Comparison of ENCODE assay signal across 27 cellular contexts in the genomic region with DNA sequence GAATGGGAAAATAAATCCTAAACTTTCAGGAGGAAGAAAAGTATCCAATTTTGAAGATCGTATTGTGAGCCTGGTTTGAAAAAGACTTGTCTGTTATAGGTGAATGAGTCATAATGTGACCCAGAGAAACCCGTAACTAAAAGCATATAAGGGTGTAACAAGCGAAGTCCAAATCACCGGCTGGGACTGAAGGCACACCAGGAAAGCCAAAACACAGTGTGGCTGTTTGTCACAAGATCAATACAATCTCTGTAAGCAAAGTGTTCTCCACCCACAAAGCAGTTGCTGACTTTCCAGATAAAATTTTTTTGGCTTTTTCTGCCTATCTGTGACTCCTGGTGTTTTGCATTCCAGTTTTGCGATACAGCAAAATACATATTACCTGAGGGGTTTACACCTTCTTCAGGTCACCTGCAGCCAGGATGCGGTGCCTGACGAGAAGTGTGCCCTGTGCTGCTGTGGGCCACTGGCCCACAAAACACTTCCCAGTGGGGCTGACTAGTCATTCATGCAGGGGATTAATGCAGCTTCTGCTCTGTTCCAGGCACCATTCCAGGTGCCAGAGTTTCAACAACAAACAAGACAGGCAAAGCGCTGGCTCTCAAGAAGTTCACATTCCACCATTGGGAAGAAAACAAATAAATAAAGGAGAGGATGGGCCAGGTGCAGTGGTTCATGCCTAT. TPM values are rescaled to one million over a fixed set of nuclear protein-coding genes. Genes with fewer than 3 reads are reported as not detected.
DNase-seq lines count a peak whose midpoint lies in the region; ATAC-seq, FAIRE-seq and TF ChIP-seq lines count a peak whose summit lies in the region.
"Had no signal": no experiment of that assay in that cellular context is flagged by ENCODE, and none has a peak within 500 bp of the region (broad histone marks: within the 10 kb centered on the region; RNA-seq: fewer than 3 reads in every experiment).

No MANE protein-coding gene starts in this region.

- no peaks in the 10 kb centered on the region for H3K79me2 ChIP-seq in HepG2 (ENCODE audit: insufficient read depth, low read length)

- H3K4me1 Mint-ChIP-seq in activated CD4-positive, alpha-beta memory T cell treated with anti-CD3 and anti-CD28 coated beads, Interleukin-2, amount 10 ng/mL, durations not matched to agents 7 days and 5 days = peaks cover 2% of the 10 kb centered on the region
- H3K4me1 Mint-ChIP-seq: activated CD4-positive, alpha-beta T cell treated with anti-CD3 and anti-CD28 coated beads, Interleukin-2, amount 10 ng/mL, durations not matched to agents 24 days and 14 days; activated CD8-positive, alpha-beta memory T cell treated with anti-CD3 and anti-CD28 coated beads, Interleukin-2, amount 10 ng/mL, durations not matched to agents 7 days and 5 days; CD8-positive, alpha-beta memory T cell; stimulated activated naive CD8-positive, alpha-beta T cell treated with anti-CD3 and anti-CD28 coated beads, Interleukin-15, amount 100 ng/mL, for 72 hours had no signal

- no peak for TF ChIP-seq RAD21 in HepG2 (CRISPR knock-in tag; IDR thresholded peaks at IDR 0.05)

- WGBS in HepG2 (ENCODE audit: low lambda C conversion rate) = 11% methylated on average over 8 of the region's 8 CpGs
- WGBS in spleen, 5 donors = 89 to 95% (median 89%) methylated on average over 8 of the region's 8 CpGs

- H3K27me3 ChIP-seq in HepG2 (ENCODE audit: control insufficient read depth in 1 of 2, insufficient read depth in 2 of 2, low read length in 2 of 2) (peaks cover 0 to 28% of the 10 kb centered on the region in 2 experiments; a peak in 4 of 5 replicates), spleen (replicated peaks in 1 of 7) (peaks cover 0 to 9% (median 0%) of the 10 kb centered on the region in 7 donors)
- H3K27me3 ChIP-seq: cardiac muscle cell had no signal

- ATAC-seq in HepG2 (peak; percentile 43), GM21515 (IDR thresholded peaks at IDR 0.05; ENCODE audit: unreplicated experiment) (no peak)
- ATAC-seq: activated CD8-positive, alpha-beta memory T cell treated with anti-CD3 and anti-CD28 coated beads, Interleukin-2, amount 10 ng/mL, durations not matched to agents 7 days and 5 days; activated T-cell treated with anti-CD3 and anti-CD28 coated beads, Interleukin-2, amount 50 U/mL, for 72 hours; heart left ventricle; sciatic nerve; stimulated activated naive CD8-positive, alpha-beta T cell treated with anti-CD3 and anti-CD28 coated beads, Interleukin-15, amount 100 ng/mL, for 72 hours had no signal

- BruUV-seq in HepG2 (replicated peaks; lab: Mats Ljungman, UMichigan) = no TSS peak

- TF ChIP-seq POLR2A in HepG2 (IDR thresholded peaks at IDR 0.05; ENCODE audit: insufficient read depth in 1 of 2, low read depth in 2 of 2, low read length in 2 of 2) = no peak
- no peak for TF ChIP-seq POLR2A in spleen (IDR thresholded peaks at IDR 0.05)

- TF ChIP-seq CTCF in epithelial cell of esophagus (IDR thresholded peaks at IDR 0.05; ENCODE audit: insufficient read depth, low read depth, low read length, missing control alignments) (no peak), HepG2 (CRISPR knock-in tag; IDR thresholded peaks at IDR 0.05) (no peak), spleen (IDR thresholded peaks at IDR 0.05 in 8 of 11, conservative IDR thresholded peaks at IDR 0.05 in 3 of 11) (no peak)

- H3K9ac ChIP-seq in HepG2 (ENCODE audit: insufficient read depth, low read depth, low read length) = no peak overlapping the region
- H3K9ac ChIP-seq: GM23248 had no signal

- no peak overlapping the region for H3K4me3 Mint-ChIP-seq in activated CD4-positive, alpha-beta memory T cell treated with anti-CD3 and anti-CD28 coated beads, Interleukin-2, amount 10 ng/mL, durations not matched to agents 7 days and 5 days
- H3K4me3 Mint-ChIP-seq: activated CD4-positive, alpha-beta T cell treated with anti-CD3 and anti-CD28 coated beads, Interleukin-2, amount 10 ng/mL, durations not matched to agents 24 days and 14 days; activated CD8-positive, alpha-beta memory T cell treated with anti-CD3 and anti-CD28 coated beads, Interleukin-2, amount 10 ng/mL, durations not matched to agents 7 days and 5 days; activated naive CD4-positive, alpha-beta T cell treated with anti-CD3 and anti-CD28 coated beads for 36 hours; activated T-cell treated with anti-CD3 and anti-CD28 coated beads, Interleukin-2, amount 50 U/mL, for 72 hours; CD8-positive, alpha-beta memory T cell; stimulated activated naive CD8-positive, alpha-beta T cell treated with anti-CD3 and anti-CD28 coated beads, Interleukin-15, amount 100 ng/mL, for 72 hours had no signal

- peaks cover 10% of the 10 kb centered on the region for H3K9me3 Mint-ChIP-seq in activated CD4-positive, alpha-beta memory T cell treated with anti-CD3 and anti-CD28 coated beads, Interleukin-2, amount 10 ng/mL, durations not matched to agents 7 days and 5 days
- H3K9me3 Mint-ChIP-seq: CD8-positive, alpha-beta memory T cell had no signal

- H3K4me1 ChIP-seq in HepG2 (ENCODE audit: insufficient read depth, low read length) = peaks cover 37% of the 10 kb centered on the region
- H3K4me1 ChIP-seq in spleen = peaks cover 0 to 22% (median 16%) of the 10 kb centered on the region in 6 donors
- H3K4me1 ChIP-seq: heart left ventricle, tibial artery had no signal

- CTCF ChIA-PET in HepG2 (lab: Yijun Ruan, JAX; ENCODE audit: low intra/inter-chr PET ratio, low total read pairs) = no interaction called here
- CTCF ChIA-PET in activated CD4-positive, alpha-beta memory T cell treated with anti-CD3 and anti-CD28 coated beads, Interleukin-2, amount 10 ng/mL, durations not matched to agents 7 days and 5 days (lab: Charles Lee) = no interaction called here

- no peak overlapping the region for H3K27ac ChIP-seq in HepG2 (ENCODE audit: extremely low read length, insufficient read depth, low read length)
- no peak overlapping the region for H3K27ac ChIP-seq in spleen
- H3K27ac ChIP-seq: cardiac muscle cell, GM23248, heart left ventricle, tibial artery had no signal

- H3K27me3 Mint-ChIP-seq in activated CD4-positive, alpha-beta memory T cell treated with anti-CD3 and anti-CD28 coated beads, Interleukin-2, amount 10 ng/mL, durations not matched to agents 7 days and 5 days = peaks cover 71% of the 10 kb centered on the region

- H2AFZ ChIP-seq in HepG2 (ENCODE audit: low read length) = no peak overlapping the region
- H2AFZ ChIP-seq: GM23248 had no signal

- in situ Hi-C loops in HepG2 (cut with HindIII; ENCODE audit: extremely low pct_ligation_motif_present, low pct_unique_long_range_greater_than_20kb) = no loop called here

- H3K4me3 ChIP-seq in epithelial cell of esophagus (ENCODE audit: low read length) = no peak overlapping the region
- no peak overlapping the region for H3K4me3 ChIP-seq in HepG2 (replicated peaks in 1 of 3; ENCODE audit: insufficient read depth in 1 of 3, low read depth in 2 of 3, low read length in 3 of 3)
- H3K4me3 ChIP-seq in spleen = no peak overlapping the region
- H3K4me3 ChIP-seq: cardiac muscle cell, GM23248, heart left ventricle, tibial artery had no signal

- no peak overlapping the region for H3K4me2 ChIP-seq in HepG2 (ENCODE audit: low read depth, low read length)

- intact Hi-C loops in HepG2 (cut with micrococcal nuclease; ENCODE audit: unreplicated experiment) = no loop called here
- intact Hi-C loops in spleen (cut with DNase I; ENCODE audit: low total_unique reads) = no loop called here

- FAIRE-seq in HepG2 (lab: Jason Lieb, UNC) = no peak
- FAIRE-seq: GM18507 had no signal

- TF ChIP-seq EP300 in HepG2 (IDR thresholded peaks at IDR 0.05; ENCODE audit: low read depth in 2 of 2, low read length in 2 of 2) = no peak
- no peak for TF ChIP-seq EP300 in HepG2 (CRISPR knock-in tag; IDR thresholded peaks at IDR 0.05; ENCODE audit: borderline replicate concordance)

- no peak overlapping the region for H3K27ac Mint-ChIP-seq in activated CD4-positive, alpha-beta memory T cell treated with anti-CD3 and anti-CD28 coated beads, Interleukin-2, amount 10 ng/mL, durations not matched to agents 7 days and 5 days
- H3K27ac Mint-ChIP-seq: activated CD4-positive, alpha-beta T cell treated with anti-CD3 and anti-CD28 coated beads, Interleukin-2, amount 10 ng/mL, durations not matched to agents 24 days and 14 days; activated CD8-positive, alpha-beta memory T cell treated with anti-CD3 and anti-CD28 coated beads, Interleukin-2, amount 10 ng/mL, durations not matched to agents 7 days and 5 days; activated naive CD4-positive, alpha-beta T cell treated with anti-CD3 and anti-CD28 coated beads for 36 hours; activated T-cell treated with anti-CD3 and anti-CD28 coated beads, Interleukin-2, amount 50 U/mL, for 72 hours; CD8-positive, alpha-beta memory T cell; stimulated activated naive CD8-positive, alpha-beta T cell treated with anti-CD3 and anti-CD28 coated beads, Interleukin-15, amount 100 ng/mL, for 72 hours had no signal

- POLR2A ChIA-PET in HepG2 (lab: Yijun Ruan, JAX) = no interaction called here
- POLR2A ChIA-PET in activated CD4-positive, alpha-beta memory T cell treated with anti-CD3 and anti-CD28 coated beads, Interleukin-2, amount 10 ng/mL, durations not matched to agents 7 days and 5 days (lab: Charles Lee) = no interaction called here

- no peaks in the 10 kb centered on the region for H3K36me3 ChIP-seq in HepG2 (replicated peaks in 1 of 2; ENCODE audit: control insufficient read depth in 1 of 2, insufficient read depth in 2 of 2, low read length in 2 of 2)
- no peaks in the 10 kb centered on the region for H3K36me3 ChIP-seq in spleen
- H3K36me3 ChIP-seq: cardiac muscle cell, heart left ventricle, tibial artery had no signal

- peak; percentile 21 for DNase-seq in RPMI7951 (ENCODE audit: low read depth)
- peak; percentile 56 for DNase-seq in epithelial cell of esophagus (ENCODE audit: low read depth)
- no peak for DNase-seq in HepG2 (ENCODE audit: low spot score)
- no peak for DNase-seq in activated CD4-positive, alpha-beta memory T cell treated with anti-CD3 and anti-CD28 coated beads, Interleukin-2, amount 10 ng/mL, durations not matched to agents 7 days and 5 days
- no peak for DNase-seq in spleen
- DNase-seq in glomerular visceral epithelial cell (ENCODE audit: extremely low spot score) = no peak
- DNase-seq: activated CD4-positive, alpha-beta T cell treated with anti-CD3 and anti-CD28 coated beads, Interleukin-2, amount 10 ng/mL, durations not matched to agents 24 days and 14 days; activated CD8-positive, alpha-beta memory T cell treated with anti-CD3 and anti-CD28 coated beads, Interleukin-2, amount 10 ng/mL, durations not matched to agents 7 days and 5 days; activated naive CD4-positive, alpha-beta T cell treated with anti-CD3 and anti-CD28 coated beads for 36 hours; activated T-cell treated with anti-CD3 and anti-CD28 coated beads, Interleukin-2, amount 50 U/mL, for 72 hours; AML-193; amniotic stem cell; CD8-positive, alpha-beta memory T cell; GF-D8; GM23248; heart left ventricle; KBM-7; NCI-H1694 treated with DMSO at 0.1 percent for 48 hours; NCI-H526 treated with DMSO at 0.1 percent for 48 hours; stimulated activated CD4-positive, alpha-beta T cell treated with anti-CD3 and anti-CD28 coated beads, Interleukin-15, amount 100 ng/mL, for 24 hours; stimulated activated naive CD8-positive, alpha-beta T cell treated with anti-CD3 and anti-CD28 coated beads, Interleukin-15, amount 100 ng/mL, for 72 hours; T-helper 2 cell had no signal

- H3K36me3 Mint-ChIP-seq in activated CD4-positive, alpha-beta memory T cell treated with anti-CD3 and anti-CD28 coated beads, Interleukin-2, amount 10 ng/mL, durations not matched to agents 7 days and 5 days (ENCODE audit: low read depth) = peaks cover 2% of the 10 kb centered on the region
- H3K36me3 Mint-ChIP-seq: activated CD8-positive, alpha-beta memory T cell treated with anti-CD3 and anti-CD28 coated beads, Interleukin-2, amount 10 ng/mL, durations not matched to agents 7 days and 5 days had no signal

- H3K9me3 ChIP-seq in HepG2 (ENCODE audit: low read length) (no peaks in the 10 kb centered on the region), spleen (peaks cover 0 to 8% (median 4%) of the 10 kb centered on the region in 8 donors)

- no peaks in the 10 kb centered on the region for H4K20me1 ChIP-seq in HepG2 (ENCODE audit: insufficient read depth, low read length)

RNA-seq across cellular contexts. Expression of a gene that starts 14.4 kb away (rescaled TPM):
- total RNA-seq in RPMI7951 (2014; rRNA removed; shearing (Covaris generic)) = 38.2 and 52.5 TPM in 2 replicates
- 15.0 and 19.8 TPM in 2 replicates for total RNA-seq in HepG2 (2016; rRNA removed; fragmentation: Illumina TruSeq; extraction: Trizol)
- total RNA-seq in HepG2 (2016; cell fraction: cytosol; rRNA removed; fragmentation: Illumina TruSeq; extraction: Trizol; ENCODE audit: low read depth) = 16.2 and 16.8 TPM in 2 replicates
- total RNA-seq in HepG2 (2016; cell fraction: insoluble cytoplasmic fraction; rRNA removed; fragmentation: Illumina TruSeq; extraction: Trizol) = 14.9 and 18.9 TPM in 2 replicates
- 17.2 and 18.1 TPM in 2 replicates for total RNA-seq in HepG2 (2016; cell fraction: membrane; rRNA removed; fragmentation: Illumina TruSeq; extraction: Trizol)
- 20.8 and 25.5 TPM in 2 replicates for total RNA-seq in HepG2 (2016; cell fraction: nucleus; rRNA removed; fragmentation: Illumina TruSeq; extraction: Trizol)
- polyA plus RNA-seq in HepG2 (2011; rRNA removed) = 15.4 and 16.6 TPM in 2 replicates
- polyA plus RNA-seq in HepG2 (2011; cell fraction: cytosol; rRNA removed) = 13.8 and 15.8 TPM in 2 replicates
- 27.8 and 33.4 TPM in 2 replicates for polyA plus RNA-seq in HepG2 (2011; cell fraction: nucleus; rRNA removed)
- polyA plus RNA-seq in HepG2 (2012) = 20.4 and 25.8 TPM in 2 replicates
- polyA plus RNA-seq in HepG2 (2016; cell fraction: cytosol; fragmentation: Illumina TruSeq; extraction: Trizol; ENCODE audit: low read depth) = 3.5 and 4.3 TPM in 2 replicates
- 14.5 and 15.2 TPM in 2 replicates for polyA plus RNA-seq in HepG2 (2016; cell fraction: insoluble cytoplasmic fraction; fragmentation: Illumina TruSeq; extraction: Trizol; ENCODE audit: low read depth)
- polyA plus RNA-seq in HepG2 (2016; cell fraction: membrane; fragmentation: Illumina TruSeq; extraction: Trizol; ENCODE audit: low read depth) = 4.3 and 4.5 TPM in 2 replicates
- polyA plus RNA-seq in HepG2 (2016; cell fraction: nucleus; fragmentation: Illumina TruSeq; extraction: Trizol; ENCODE audit: insufficient read depth, low read depth) = 31.4 and 34.9 TPM in 2 replicates
- polyA minus RNA-seq in HepG2 (2011; rRNA and poly(A)+ RNA removed; ENCODE audit: low replicate concordance) = 4.8 and 36.7 TPM in 2 replicates
- 37.8 and 44.8 TPM in 2 replicates for polyA minus RNA-seq in HepG2 (2011; cell fraction: cytosol; rRNA and poly(A)+ RNA removed)
- 45.6 and 54.7 TPM in 2 replicates for polyA minus RNA-seq in HepG2 (2011; cell fraction: nucleus; rRNA and poly(A)+ RNA removed)
- total RNA-seq in activated CD4-positive, alpha-beta memory T cell treated with anti-CD3 and anti-CD28 coated beads, Interleukin-2, amount 10 ng/mL, durations not matched to agents 7 days and 5 days = 10 to 100 TPM; 11.2 to 11.3 TPM
- 10 to 100 TPM; 38.2 to 59.6 (median 40.3) TPM for total RNA-seq in spleen
- 10 to 100 TPM; 17.7 to 19.7 (median 19.6) TPM for polyA plus RNA-seq in spleen
- total RNA-seq: CD8-positive, alpha-beta memory T cell had no signal
- polyA plus RNA-seq: CD8-positive, alpha-beta memory T cell had no signal

Comparison
In these comparisons a context has a peak if more than half of its experiments do, and no peak if none do; other contexts are left out.
1. DNase-seq: peak in RPMI7951 (single experiment) and epithelial cell of esophagus (single experiment); none in HepG2 (single experiment), activated CD4-positive, alpha-beta memory T cell treated with anti-CD3 and anti-CD28 coated beads, Interleukin-2, amount 10 ng/mL, durations not matched to agents 7 days and 5 days (single experiment), spleen (single experiment) and glomerular visceral epithelial cell (single experiment).